ENCODE assay signal across 20 cellular contexts in genomic region chr18:27712066-27712465, GRCh38.
A peak's percentile ranks its signal among the peaks of the same experiment; 100 is the strongest.
DNase-seq lines count a peak whose midpoint lies in the region; ATAC-seq and TF ChIP-seq lines count a peak whose summit lies in the region.
"Had no signal": no experiment of that assay in that cellular context is flagged by ENCODE, and none has a peak within 500 bp of the region (broad histone marks: within the 10 kb centered on the region; RNA-seq: fewer than 3 reads in every experiment).

No MANE protein-coding gene starts in this region.

- ATAC-seq in GM21717 (IDR thresholded peaks at IDR 0.05; ENCODE audit: unreplicated experiment) (no peak), GM19397 (IDR thresholded peaks at IDR 0.05; ENCODE audit: unreplicated experiment) (no peak)
- ATAC-seq: activated CD4-positive, alpha-beta T cell treated with anti-CD3 and anti-CD28 coated beads for 36 hours; upper lobe of right lung had no signal

- H3K4me3 ChIP-seq in hepatocyte = no peak overlapping the region
- H3K4me3 ChIP-seq: spleen, upper lobe of right lung had no signal

- H3K4me1 ChIP-seq in hepatocyte (ENCODE audit: insufficient read depth) = peaks cover 7% of the 10 kb centered on the region
- H3K4me1 ChIP-seq: spleen, upper lobe of right lung had no signal

- H2AFZ ChIP-seq in hepatocyte = no peak overlapping the region

- H3K27ac ChIP-seq in hepatocyte = no peak overlapping the region
- H3K27ac ChIP-seq: spleen, upper lobe of right lung had no signal

- H3K4me3 Mint-ChIP-seq in activated T-helper 2 cell treated with anti-CD3 and anti-CD28 coated beads, Interferon-gamma antibody, Interleukin-2, Interleukin-4, amounts not matched to agents 10 μg/mL and 5 μg/mL and 100 μg/mL, durations not matched to agents 14 hours and 24 hours and 36 hours (ENCODE audit: low read depth) = no peak overlapping the region
- H3K4me3 Mint-ChIP-seq: activated CD4-positive, alpha-beta T cell treated with anti-CD3 and anti-CD28 coated beads for 36 hours; activated naive CD8-positive, alpha-beta T cell treated with anti-CD3 and anti-CD28 coated beads, Interleukin-2, amount 10 ng/mL, durations not matched to agents 7 days and 5 days; CD8-positive, alpha-beta memory T cell had no signal

- H3K9me3 ChIP-seq in hepatocyte (ENCODE audit: low read depth) = peaks cover 5% of the 10 kb centered on the region
- H3K9me3 ChIP-seq: upper lobe of right lung had no signal

- H3K27me3 ChIP-seq in hepatocyte = no peaks in the 10 kb centered on the region
- H3K27me3 ChIP-seq: spleen, upper lobe of right lung had no signal

- WGBS in hepatocyte (ENCODE audit: low lambda C conversion rate, missing lambda C conversion rate) = 61% methylated on average over 2 of the region's 2 CpGs

- intact Hi-C loops in activated T-helper 2 cell treated with anti-CD3 and anti-CD28 coated beads, Interferon-gamma antibody, Interleukin-2, Interleukin-4, amounts not matched to agents 10 μg/mL and 5 μg/mL and 100 μg/mL, durations not matched to agents 14 hours and 24 hours and 36 hours (cut with micrococcal nuclease) = no loop called here

- no peak for TF ChIP-seq CTCF in hepatocyte (IDR thresholded peaks at IDR 0.05; ENCODE audit: poor library complexity)

- no peaks in the 10 kb centered on the region for H3K36me3 ChIP-seq in hepatocyte (replicated peaks; ENCODE audit: insufficient read depth, low read depth)
- H3K36me3 ChIP-seq: spleen, upper lobe of right lung had no signal

- H3K4me2 ChIP-seq in hepatocyte = no peak overlapping the region

- DNase-seq in COR-L47 (lab: John Stamatoyannopoulos, UW) = peak; percentile 10
- peak; percentile 83 for DNase-seq in NCI-H1092 (lab: John Stamatoyannopoulos, UW)
- DNase-seq in NCI-H82 (lab: John Stamatoyannopoulos, UW) = peak; percentile 93
- peak; percentile 8 for DNase-seq in hepatocyte (ENCODE audit: low spot score)
- DNase-seq in activated CD4-positive, CD25-positive, alpha-beta regulatory T cell (lab: John Stamatoyannopoulos, UW) = no peak
- DNase-seq in activated T-helper 2 cell treated with anti-CD3 and anti-CD28 coated beads, Interferon-gamma antibody, Interleukin-2, Interleukin-4, amounts not matched to agents 10 μg/mL and 5 μg/mL and 100 μg/mL, durations not matched to agents 14 hours and 24 hours and 36 hours (ENCODE audit: low spot score) = no peak
- DNase-seq: ACHN; activated CD4-positive, alpha-beta T cell treated with anti-CD3 and anti-CD28 coated beads for 36 hours; activated naive CD8-positive, alpha-beta T cell treated with anti-CD3 and anti-CD28 coated beads, Interleukin-2, amount 10 ng/mL, durations not matched to agents 7 days and 5 days; caudate nucleus; CD8-positive, alpha-beta memory T cell; GDM1; posterior cingulate gyrus; Right ventricle myocardium superior; spleen; stimulated activated naive CD4-positive, alpha-beta T cell treated with Interleukin-2 at 50 U/mL for 16 hours; T-helper 9 cell; upper lobe of right lung had no signal

- no peaks in the 10 kb centered on the region for H3K9me2 ChIP-seq in hepatocyte (replicated peaks; ENCODE audit: insufficient read depth)

- H3K4me1 Mint-ChIP-seq in activated T-helper 2 cell treated with anti-CD3 and anti-CD28 coated beads, Interferon-gamma antibody, Interleukin-2, Interleukin-4, amounts not matched to agents 10 μg/mL and 5 μg/mL and 100 μg/mL, durations not matched to agents 14 hours and 24 hours and 36 hours (ENCODE audit: low read depth) = no peaks in the 10 kb centered on the region
- H3K4me1 Mint-ChIP-seq: activated CD4-positive, alpha-beta T cell treated with anti-CD3 and anti-CD28 coated beads for 36 hours; activated naive CD8-positive, alpha-beta T cell treated with anti-CD3 and anti-CD28 coated beads, Interleukin-2, amount 10 ng/mL, durations not matched to agents 7 days and 5 days; CD8-positive, alpha-beta memory T cell had no signal

- no peaks in the 10 kb centered on the region for H4K20me1 ChIP-seq in hepatocyte (ENCODE audit: insufficient read depth, poor library complexity, severe bottlenecking)

- H3K36me3 Mint-ChIP-seq in activated T-helper 2 cell treated with anti-CD3 and anti-CD28 coated beads, Interferon-gamma antibody, Interleukin-2, Interleukin-4, amounts not matched to agents 10 μg/mL and 5 μg/mL and 100 μg/mL, durations not matched to agents 14 hours and 24 hours and 36 hours (ENCODE audit: low read depth) = no peaks in the 10 kb centered on the region
- H3K36me3 Mint-ChIP-seq: activated naive CD8-positive, alpha-beta T cell treated with anti-CD3 and anti-CD28 coated beads, Interleukin-2, amount 10 ng/mL, durations not matched to agents 7 days and 5 days; CD8-positive, alpha-beta memory T cell had no signal

- H3K79me2 ChIP-seq in hepatocyte = no peaks in the 10 kb centered on the region

- no peaks in the 10 kb centered on the region for H3K27me3 Mint-ChIP-seq in activated T-helper 2 cell treated with anti-CD3 and anti-CD28 coated beads, Interferon-gamma antibody, Interleukin-2, Interleukin-4, amounts not matched to agents 10 μg/mL and 5 μg/mL and 100 μg/mL, durations not matched to agents 14 hours and 24 hours and 36 hours (ENCODE audit: low read depth)
- H3K27me3 Mint-ChIP-seq: activated CD4-positive, alpha-beta T cell treated with anti-CD3 and anti-CD28 coated beads for 36 hours; activated naive CD8-positive, alpha-beta T cell treated with anti-CD3 and anti-CD28 coated beads, Interleukin-2, amount 10 ng/mL, durations not matched to agents 7 days and 5 days; CD8-positive, alpha-beta memory T cell had no signal

- peaks cover 47% of the 10 kb centered on the region for H3K9me3 Mint-ChIP-seq in activated T-helper 2 cell treated with anti-CD3 and anti-CD28 coated beads, Interferon-gamma antibody, Interleukin-2, Interleukin-4, amounts not matched to agents 10 μg/mL and 5 μg/mL and 100 μg/mL, durations not matched to agents 14 hours and 24 hours and 36 hours

- no peak overlapping the region for H3K27ac Mint-ChIP-seq in activated T-helper 2 cell treated with anti-CD3 and anti-CD28 coated beads, Interferon-gamma antibody, Interleukin-2, Interleukin-4, amounts not matched to agents 10 μg/mL and 5 μg/mL and 100 μg/mL, durations not matched to agents 14 hours and 24 hours and 36 hours
- H3K27ac Mint-ChIP-seq: activated CD4-positive, alpha-beta T cell treated with anti-CD3 and anti-CD28 coated beads for 36 hours; activated naive CD8-positive, alpha-beta T cell treated with anti-CD3 and anti-CD28 coated beads, Interleukin-2, amount 10 ng/mL, durations not matched to agents 7 days and 5 days; CD8-positive, alpha-beta memory T cell had no signal

Comparison
In these comparisons a context has a peak if more than half of its experiments do, and no peak if none do; other contexts are left out.
1. DNase-seq: peak in COR-L47 (single experiment), NCI-H1092 (single experiment), NCI-H82 (single experiment) and hepatocyte (single experiment); none in activated CD4-positive, CD25-positive, alpha-beta regulatory T cell (0 of 4) and activated T-helper 2 cell treated with anti-CD3 and anti-CD28 coated beads, Interferon-gamma antibody, Interleukin-2, Interleukin-4, amounts not matched to agents 10 μg/mL and 5 μg/mL and 100 μg/mL, durations not matched to agents 14 hours and 24 hours and 36 hours (single experiment).